1 cellular context compared by ENCODE assay signal in the genomic region with DNA sequence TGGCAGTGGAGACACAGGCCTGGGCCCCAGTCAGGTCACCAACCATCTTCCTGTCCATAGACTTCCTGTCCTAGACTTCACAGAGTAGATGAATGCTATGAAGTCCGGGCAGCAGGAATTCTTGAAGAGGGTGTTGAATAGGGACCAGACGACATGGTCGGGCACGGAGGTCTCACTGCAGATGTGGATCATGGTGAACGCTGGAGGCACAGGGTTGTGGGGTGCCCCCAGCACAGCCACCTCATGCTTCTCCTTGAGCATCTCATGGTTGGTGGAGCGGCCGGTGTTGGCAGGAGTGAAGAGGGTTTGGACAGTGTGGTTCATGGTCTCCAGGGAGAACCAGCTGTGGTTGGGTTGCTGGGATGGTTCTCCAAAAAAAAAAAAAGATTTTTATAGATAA.
TF ChIP-seq lines count a peak whose summit lies in the region.

No MANE protein-coding gene starts in this region.

TF ChIP-seq in H1, 55 proteins besides CTCF, POLR2A, EP300 and RAD21:
- TF ChIP-seq TCF12 (IDR thresholded peaks at IDR 0.05; ENCODE audit: low read depth, low read length) (no peak), CHD7 (IDR thresholded peaks at IDR 0.05; ENCODE audit: insufficient replicate concordance, low read length) (no peak), BACH1 (IDR thresholded peaks at IDR 0.05; ENCODE audit: low read length) (no peak), POLR2AphosphoS5 (IDR thresholded peaks at IDR 0.05; ENCODE audit: low read depth, low read length) (no peak), SAP30 (IDR thresholded peaks at IDR 0.05; ENCODE audit: insufficient read depth, insufficient replicate concordance, low read length) (no peak), CREB1 (IDR thresholded peaks at IDR 0.05) (no peak), SUZ12 (IDR thresholded peaks at IDR 0.05; ENCODE audit: low read length) (no peak), KDM5A (IDR thresholded peaks at IDR 0.05; ENCODE audit: low read length) (no peak), POU5F1 (IDR thresholded peaks at IDR 0.05; ENCODE audit: low read depth, low read length) (no peak), KDM1A (IDR thresholded peaks at IDR 0.05; ENCODE audit: borderline replicate concordance, low read length) (no peak), MAFK (IDR thresholded peaks at IDR 0.05; ENCODE audit: low read depth, low read length) (no peak), SIRT6 (IDR thresholded peaks at IDR 0.05; ENCODE audit: low read length) (no peak), HDAC6 (IDR thresholded peaks at IDR 0.05; ENCODE audit: low read depth, low read length) (no peak), SIX5 (IDR thresholded peaks at IDR 0.05; ENCODE audit: low read depth, low read length) (no peak), TAF1 (IDR thresholded peaks at IDR 0.05; ENCODE audit: low read depth, low read length) (no peak), BRCA1 (IDR thresholded peaks at IDR 0.05; ENCODE audit: low read depth, low read length) (no peak), GTF2F1 (IDR thresholded peaks at IDR 0.05; ENCODE audit: borderline replicate concordance, low read depth, low read length) (no peak), ASH2L (IDR thresholded peaks at IDR 0.05; ENCODE audit: low read length) (no peak)
- TF ChIP-seq, protein P1, sequence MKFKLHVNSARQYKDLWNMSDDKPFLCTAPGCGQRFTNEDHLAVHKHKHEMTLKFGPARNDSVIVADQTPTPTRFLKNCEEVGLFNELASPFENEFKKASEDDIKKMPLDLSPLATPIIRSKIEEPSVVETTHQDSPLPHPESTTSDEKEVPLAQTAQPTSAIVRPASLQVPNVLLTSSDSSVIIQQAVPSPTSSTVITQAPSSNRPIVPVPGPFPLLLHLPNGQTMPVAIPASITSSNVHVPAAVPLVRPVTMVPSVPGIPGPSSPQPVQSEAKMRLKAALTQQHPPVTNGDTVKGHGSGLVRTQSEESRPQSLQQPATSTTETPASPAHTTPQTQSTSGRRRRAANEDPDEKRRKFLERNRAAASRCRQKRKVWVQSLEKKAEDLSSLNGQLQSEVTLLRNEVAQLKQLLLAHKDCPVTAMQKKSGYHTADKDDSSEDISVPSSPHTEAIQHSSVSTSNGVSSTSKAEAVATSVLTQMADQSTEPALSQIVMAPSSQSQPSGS (IDR thresholded peaks at IDR 0.05; ENCODE audit: low read length): no peak
